ENCODE assay signal across 9 cellular contexts in genomic region chr2:169585673-169586072, GRCh38. TPM values are rescaled to one million over a fixed set of nuclear protein-coding genes. Genes with fewer than 3 reads are reported as not detected.
A peak's percentile ranks its signal among the peaks of the same experiment; 100 is the strongest.
DNase-seq lines count a peak whose midpoint lies in the region; ATAC-seq and TF ChIP-seq lines count a peak whose summit lies in the region.
"Had no signal": no experiment of that assay in that cellular context is flagged by ENCODE, and none has a peak within 500 bp of the region (broad histone marks: within the 10 kb centered on the region; RNA-seq: fewer than 3 reads in every experiment).

No MANE protein-coding gene starts in this region.

- H3K4me1 ChIP-seq in lower lobe of right lung = peaks cover 36% of the 10 kb centered on the region
- peaks cover 19% of the 10 kb centered on the region for H3K4me1 ChIP-seq in upper lobe of right lung

- TF ChIP-seq CTCF in astrocyte of the spinal cord (IDR thresholded peaks at IDR 0.05; ENCODE audit: low read depth, low read length) (no peak), lower lobe of right lung (IDR thresholded peaks at IDR 0.05) (no peak), upper lobe of right lung (IDR thresholded peaks at IDR 0.05) (no peak)

- no peak for DNase-seq in activated naive CD4-positive, alpha-beta T cell treated with anti-CD3 and anti-CD28 coated beads, Interleukin-2, amount 10 ng/mL, durations not matched to agents 7 days and 5 days
- no peak for DNase-seq in activated naive CD4-positive, alpha-beta T cell treated with Interleukin-2 at 50 U/mL for 16 hours
- DNase-seq in astrocyte of the spinal cord (ENCODE audit: low read depth, low spot score) = no peak
- DNase-seq in lower lobe of right lung = no peak
- DNase-seq in upper lobe of right lung = no peak
- DNase-seq in COLO829 (ENCODE audit: low spot score) = no peak
- no peak for DNase-seq in SHP77 (lab: John Stamatoyannopoulos, UW)
- no peak for DNase-seq in AG08395 (ENCODE audit: low spot score)
- DNase-seq: NCI-H2107 had no signal

- H3K9me3 ChIP-seq in lower lobe of right lung (peaks cover 4% of the 10 kb centered on the region), upper lobe of right lung (no peaks in the 10 kb centered on the region)

- H3K9me3 Mint-ChIP-seq in activated naive CD4-positive, alpha-beta T cell treated with anti-CD3 and anti-CD28 coated beads, Interleukin-2, amount 10 ng/mL, durations not matched to agents 7 days and 5 days = peaks cover 15% of the 10 kb centered on the region

- H3K27ac Mint-ChIP-seq in activated naive CD4-positive, alpha-beta T cell treated with anti-CD3 and anti-CD28 coated beads, Interleukin-2, amount 10 ng/mL, durations not matched to agents 7 days and 5 days = peak overlapping the region; percentile 100

- H3K4me3 ChIP-seq in astrocyte of the spinal cord (ENCODE audit: low read depth, low read length) (peak overlapping the region; percentile 77), lower lobe of right lung (peak overlapping the region; percentile 89), upper lobe of right lung (peak overlapping the region; percentile 76)

- H3K36me3 Mint-ChIP-seq in activated naive CD4-positive, alpha-beta T cell treated with anti-CD3 and anti-CD28 coated beads, Interleukin-2, amount 10 ng/mL, durations not matched to agents 7 days and 5 days = peaks cover 30% of the 10 kb centered on the region

- in situ Hi-C loops in astrocyte of the spinal cord (cut with HindIII; ENCODE audit: low sequenced_read_pairs) = no loop called here

- H3K27me3 Mint-ChIP-seq in activated naive CD4-positive, alpha-beta T cell treated with anti-CD3 and anti-CD28 coated beads, Interleukin-2, amount 10 ng/mL, durations not matched to agents 7 days and 5 days = no peaks in the 10 kb centered on the region

- intact Hi-C loops in lower lobe of right lung (cut with DNase I) (no loop called here), upper lobe of right lung (cut with DNase I) (no loop called here)

- H3K27ac ChIP-seq in lower lobe of right lung (peak overlapping the region; percentile 98), upper lobe of right lung (peak overlapping the region; percentile 98)

- H3K4me1 Mint-ChIP-seq in activated naive CD4-positive, alpha-beta T cell treated with anti-CD3 and anti-CD28 coated beads, Interleukin-2, amount 10 ng/mL, durations not matched to agents 7 days and 5 days = peaks cover 42% of the 10 kb centered on the region

- CTCF ChIA-PET in activated naive CD4-positive, alpha-beta T cell treated with anti-CD3 and anti-CD28 coated beads, Interleukin-2, amount 10 ng/mL, durations not matched to agents 7 days and 5 days (lab: Charles Lee) = no interaction called here

- H3K4me3 Mint-ChIP-seq in activated naive CD4-positive, alpha-beta T cell treated with anti-CD3 and anti-CD28 coated beads, Interleukin-2, amount 10 ng/mL, durations not matched to agents 7 days and 5 days = peak overlapping the region; percentile 97

- no peak for ATAC-seq in lower lobe of right lung
- no peak for ATAC-seq in upper lobe of right lung

- no peaks in the 10 kb centered on the region for H3K27me3 ChIP-seq in lower lobe of right lung (ENCODE audit: low read depth)
- no peaks in the 10 kb centered on the region for H3K27me3 ChIP-seq in upper lobe of right lung

- H3K36me3 ChIP-seq in lower lobe of right lung (no peaks in the 10 kb centered on the region), upper lobe of right lung (no peaks in the 10 kb centered on the region)

RNA-seq across cellular contexts. Expression of gene PPIG, which starts 1.5 kb away (rescaled TPM):
- total RNA-seq in lower lobe of right lung (51.7 TPM), upper lobe of right lung (50.5 TPM)

RNA-seq across cellular contexts. Expression of gene FASTKD1, which starts 12.0 kb away (rescaled TPM):
- total RNA-seq in lower lobe of right lung (38.3 TPM), upper lobe of right lung (31.2 TPM)
